Comparison of ENCODE assay signal across 8 cellular contexts in the genomic region with DNA sequence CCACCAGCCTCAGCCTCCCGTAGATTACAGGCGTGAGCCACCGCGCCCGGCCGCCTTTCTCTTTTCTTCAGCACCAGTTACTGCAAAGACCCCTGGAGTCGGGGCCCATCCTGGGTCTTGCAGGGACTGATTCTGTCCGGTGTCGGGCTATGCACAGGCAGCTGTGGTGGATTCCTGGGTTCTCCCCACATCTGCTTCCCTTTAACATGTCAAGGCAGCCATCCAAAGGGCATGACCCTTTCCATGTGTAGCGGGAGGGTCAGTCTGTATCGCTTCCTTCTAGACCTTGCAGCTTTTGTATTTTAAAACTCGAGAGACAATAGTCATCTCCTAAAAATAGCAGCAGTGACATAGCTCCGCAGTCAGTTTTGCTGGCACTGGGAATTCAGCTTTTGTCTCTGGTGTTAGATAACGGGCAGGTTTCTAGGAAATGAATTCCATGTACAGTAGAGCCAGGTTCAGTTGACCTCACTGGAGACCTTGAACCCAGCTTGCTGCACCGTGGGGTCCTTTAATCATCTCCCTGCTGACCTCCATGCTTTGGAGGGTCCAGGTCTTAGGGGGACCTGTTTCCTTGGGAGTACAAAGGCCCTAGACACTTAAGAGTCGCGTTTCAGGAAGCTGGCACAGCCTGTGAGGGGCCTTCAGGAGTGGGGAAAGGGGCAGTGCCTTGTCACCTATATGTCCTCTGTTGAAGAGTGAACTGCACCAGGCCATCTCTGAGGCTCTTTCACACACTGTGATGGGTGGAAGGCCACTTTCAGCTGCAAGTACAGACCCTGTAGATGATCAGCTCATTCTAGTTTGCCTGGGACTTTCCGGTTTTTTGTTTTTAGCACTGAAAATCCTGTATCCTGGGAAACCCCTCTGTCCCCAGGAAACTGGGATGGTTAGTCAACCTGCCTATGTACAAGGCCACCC. TPM values are rescaled to one million over a fixed set of nuclear protein-coding genes. Genes with fewer than 3 reads are reported as not detected.
DNase-seq lines count a peak whose midpoint lies in the region; ATAC-seq and TF ChIP-seq lines count a peak whose summit lies in the region.

No MANE protein-coding gene starts in this region.

- peak overlapping the region in 1 of 3 donors; percentile 28 for H3K9ac ChIP-seq in skeletal muscle tissue (ENCODE audit: low read depth in 1 of 3, low read length in 3 of 3)

- POLR2A ChIA-PET in activated CD4-positive, alpha-beta T cell treated with anti-CD3 and anti-CD28 coated beads, Interleukin-2, amount 10 ng/mL, durations not matched to agents 7 days and 5 days (lab: Charles Lee) = interaction anchor here (0.5 to 0.8 kb wide), 2 partner anchors 13 to 48 kb away, joined by 3 to 4 read pairs; a partner anchor contains a TSS

- H3K4me3 Mint-ChIP-seq in activated CD4-positive, alpha-beta T cell treated with anti-CD3 and anti-CD28 coated beads, Interleukin-2, amount 10 ng/mL, durations not matched to agents 7 days and 5 days = no peak overlapping the region

- peak; percentile 33 for ATAC-seq in GM19351 (IDR thresholded peaks at IDR 0.05; ENCODE audit: unreplicated experiment)
- peak; percentile 55 for ATAC-seq in HG03064 (IDR thresholded peaks at IDR 0.05; ENCODE audit: low read depth, unreplicated experiment)
- peak; percentile 66 for ATAC-seq in body of pancreas

- H3K4me1 ChIP-seq in body of pancreas (peaks cover 7% of the 10 kb centered on the region), skeletal muscle tissue (ENCODE audit: control insufficient read depth in 3 of 3, insufficient read depth in 3 of 3, low read length in 3 of 3) (peaks cover 26 to 46% (median 46%) of the 10 kb centered on the region in 3 donors), thyroid gland (peaks cover 0 to 5% of the 10 kb centered on the region in 2 donors)

- DNase-seq in body of pancreas (no peak), GM10266 (ENCODE audit: extremely low spot score) (no peak), NCI-H1694 (lab: John Stamatoyannopoulos, UW) (no peak), thyroid gland (no peak)
- DNase-seq in activated CD4-positive, alpha-beta T cell treated with anti-CD3 and anti-CD28 coated beads, Interleukin-2, amount 10 ng/mL, durations not matched to agents 7 days and 5 days = no peak

- H3K27me3 Mint-ChIP-seq in activated CD4-positive, alpha-beta T cell treated with anti-CD3 and anti-CD28 coated beads, Interleukin-2, amount 10 ng/mL, durations not matched to agents 7 days and 5 days = no peaks in the 10 kb centered on the region

- H3K27me3 ChIP-seq in body of pancreas (no peaks in the 10 kb centered on the region), skeletal muscle tissue (ENCODE audit: control insufficient read depth in 3 of 3, insufficient read depth in 3 of 3, low read length in 3 of 3) (no peaks in the 10 kb centered on the region), thyroid gland (no peaks in the 10 kb centered on the region)

- H3K9me3 Mint-ChIP-seq in activated CD4-positive, alpha-beta T cell treated with anti-CD3 and anti-CD28 coated beads, Interleukin-2, amount 10 ng/mL, durations not matched to agents 7 days and 5 days = no peaks in the 10 kb centered on the region

- 66 to 72% methylated on average over 15 to 18 of the region's 18 CpGs for WGBS in body of pancreas, 2 donors
- WGBS in thyroid gland, 2 donors = 70 to 74% methylated on average over 17 to 18 of the region's 18 CpGs

- intact Hi-C loops in body of pancreas (cut with DNase I) (no loop called here), thyroid gland (cut with DNase I) (no loop called here)

- TF ChIP-seq POLR2A in body of pancreas (IDR thresholded peaks at IDR 0.05) = no peak
- no peak for TF ChIP-seq POLR2A in thyroid gland (IDR thresholded peaks at IDR 0.05)

- CTCF ChIA-PET in activated CD4-positive, alpha-beta T cell treated with anti-CD3 and anti-CD28 coated beads, Interleukin-2, amount 10 ng/mL, durations not matched to agents 7 days and 5 days (lab: Charles Lee) = interaction anchor here (2.9 kb wide), 1 partner anchor 11 kb away, joined by 13 read pairs; no protein-coding TSS in a partner anchor

- no peak overlapping the region for H3K27ac Mint-ChIP-seq in activated CD4-positive, alpha-beta T cell treated with anti-CD3 and anti-CD28 coated beads, Interleukin-2, amount 10 ng/mL, durations not matched to agents 7 days and 5 days

- H3K4me3 ChIP-seq in body of pancreas (no peak overlapping the region), skeletal muscle tissue (ENCODE audit: low read length in 3 of 3) (peak overlapping the region; percentile 24 to 56 (median 48)), thyroid gland (replicated peaks in 1 of 3) (no peak overlapping the region)

- peaks cover 28% of the 10 kb centered on the region for H3K4me1 Mint-ChIP-seq in activated CD4-positive, alpha-beta T cell treated with anti-CD3 and anti-CD28 coated beads, Interleukin-2, amount 10 ng/mL, durations not matched to agents 7 days and 5 days

- H3K9me3 ChIP-seq in body of pancreas (no peaks in the 10 kb centered on the region), skeletal muscle tissue (ENCODE audit: control insufficient read depth in 3 of 3, low read length in 3 of 3) (no peaks in the 10 kb centered on the region), thyroid gland (no peaks in the 10 kb centered on the region)

- H3K36me3 ChIP-seq in body of pancreas (replicated peaks in 1 of 2; ENCODE audit: insufficient read depth in 1 of 2, low read depth in 2 of 2) = no peaks in the 10 kb centered on the region
- no peaks in the 10 kb centered on the region for H3K36me3 ChIP-seq in skeletal muscle tissue (ENCODE audit: control insufficient read depth in 3 of 3, insufficient read depth in 3 of 3, low read length in 3 of 3)
- H3K36me3 ChIP-seq in thyroid gland = no peaks in the 10 kb centered on the region

- H3K27ac ChIP-seq in body of pancreas = peak overlapping the region in 2 of 4 donors; percentile 17 to 49
- peak overlapping the region; percentile 64 for H3K27ac ChIP-seq in skeletal muscle tissue (ENCODE audit: low read depth, low read length)
- H3K27ac ChIP-seq in thyroid gland = no peak overlapping the region

- no peaks in the 10 kb centered on the region for H3K36me3 Mint-ChIP-seq in activated CD4-positive, alpha-beta T cell treated with anti-CD3 and anti-CD28 coated beads, Interleukin-2, amount 10 ng/mL, durations not matched to agents 7 days and 5 days (ENCODE audit: low read depth)

- no peak for TF ChIP-seq CTCF in body of pancreas (IDR thresholded peaks at IDR 0.05)
- TF ChIP-seq CTCF in GM10266 (IDR thresholded peaks at IDR 0.05; ENCODE audit: control insufficient read depth, insufficient read depth, low read depth, missing control alignments) = no peak
- no peak for TF ChIP-seq CTCF in thyroid gland (IDR thresholded peaks at IDR 0.05)

RNA-seq across cellular contexts. Expression of a gene that starts 13.8 kb away (rescaled TPM):
- total RNA-seq in body of pancreas = 1 to 10 TPM; 2.3 to 3.9 TPM
- total RNA-seq in skeletal muscle tissue = 2.6 TPM
- total RNA-seq in activated CD4-positive, alpha-beta T cell treated with anti-CD3 and anti-CD28 coated beads, Interleukin-2, amount 10 ng/mL, durations not matched to agents 7 days and 5 days = 1 to 10 TPM; 3.2 to 3.7 TPM
- 1 to 10 TPM in 3 of 4 donors, under 1 TPM in 1; 0.67 to 1.6 (median 1.1) TPM for total RNA-seq in thyroid gland

Comparison
In these comparisons a context has a peak if more than half of its experiments do, and no peak if none do; other contexts are left out.
1. H3K4me3 ChIP-seq: peak in skeletal muscle tissue (3 of 3); none in body of pancreas (0 of 2) and thyroid gland (0 of 3).
2. Peak in every context shown above with its lines, with median percentiles within 50 percentile points of each other: ATAC-seq.